19 cellular contexts compared by ENCODE assay signal in the genomic region with DNA sequence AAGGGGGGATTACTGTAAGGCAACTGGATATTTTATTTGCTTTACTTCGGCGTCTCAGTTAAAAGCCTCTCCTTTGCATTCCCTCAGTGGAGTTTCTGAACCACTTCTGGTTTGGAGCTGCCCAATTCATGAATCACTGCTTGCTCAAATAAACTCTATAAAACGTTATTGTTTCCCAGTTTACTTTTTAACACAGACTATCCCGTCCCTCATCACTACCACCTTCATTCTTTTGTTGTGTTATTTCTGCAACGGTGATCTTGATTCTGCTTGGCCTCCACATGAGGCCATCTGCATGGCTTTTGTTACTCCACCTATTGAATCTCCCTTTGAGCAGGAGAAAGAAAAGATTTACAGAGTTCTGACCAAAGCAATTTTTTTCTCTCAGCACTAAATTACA.
"Had no signal": no experiment of that assay in that cellular context is flagged by ENCODE, and none has a peak within 500 bp of the region (broad histone marks: within the 10 kb centered on the region; RNA-seq: fewer than 3 reads in every experiment).

No MANE protein-coding gene starts in this region.

- H3K27ac ChIP-seq: coronary artery, epithelial cell of prostate, left lung, ovary, upper lobe of right lung, VCaP had no signal

- DNase-seq: activated CD4-positive, alpha-beta T cell treated with anti-CD3 and anti-CD28 coated beads for 4 hours; activated CD8-positive, alpha-beta memory T cell treated with anti-CD3 and anti-CD28 coated beads, Interleukin-2, amount 50 U/mL, for 4 hours; activated CD8-positive, alpha-beta T cell treated with anti-CD3 and anti-CD28 coated beads for 36 hours; activated gamma-delta T cell treated with Interleukin-2 at 50 U/mL for 16 hours; activated T-cell treated with anti-CD3 and anti-CD28 coated beads, Interleukin-2, amount 50 U/mL, for 72 hours; caudate nucleus; effector CD4-positive, alpha-beta T cell; left lung; ovary; stimulated activated CD4-positive, alpha-beta T cell treated with anti-CD3 and anti-CD28 coated beads, Interleukin-4, amount 100 ng/mL, for 1 hour; stimulated activated CD8-positive, alpha-beta memory T cell treated with anti-CD3 and anti-CD28 coated beads, Interleukin-4, amount 100 ng/mL, for 48 hours; stimulated activated naive CD8-positive, alpha-beta T cell treated with anti-CD3 and anti-CD28 coated beads, Interleukin-15, Interleukin-2, amounts not matched to agents 100 U/mL and 50 U/mL, for 24 hours; T-cell; T1000; upper lobe of right lung had no signal

- H3K27ac Mint-ChIP-seq: activated CD8-positive, alpha-beta T cell treated with anti-CD3 and anti-CD28 coated beads for 36 hours; activated T-cell treated with anti-CD3 and anti-CD28 coated beads, Interleukin-2, amount 50 U/mL, for 72 hours; nephron; T-cell had no signal

- H3K36me3 ChIP-seq: left lung, ovary, upper lobe of right lung had no signal

- H3K4me1 ChIP-seq: left lung, upper lobe of right lung had no signal

- H3K9me3 ChIP-seq: left lung, ovary, upper lobe of right lung had no signal

- H3K4me3 ChIP-seq: coronary artery, left lung, ovary, upper lobe of right lung had no signal

- H3K9me3 Mint-ChIP-seq: activated CD8-positive, alpha-beta T cell treated with anti-CD3 and anti-CD28 coated beads for 36 hours; activated T-cell treated with anti-CD3 and anti-CD28 coated beads, Interleukin-2, amount 50 U/mL, for 72 hours; T-cell had no signal

- H3K4me1 Mint-ChIP-seq: nephron, T-cell had no signal

- H3K4me3 Mint-ChIP-seq: activated CD8-positive, alpha-beta T cell treated with anti-CD3 and anti-CD28 coated beads for 36 hours; activated T-cell treated with anti-CD3 and anti-CD28 coated beads, Interleukin-2, amount 50 U/mL, for 72 hours; nephron; T-cell had no signal

- H3K27me3 ChIP-seq: left lung, ovary, upper lobe of right lung had no signal

- H3K36me3 Mint-ChIP-seq: T-cell had no signal
